In the genomic region with DNA sequence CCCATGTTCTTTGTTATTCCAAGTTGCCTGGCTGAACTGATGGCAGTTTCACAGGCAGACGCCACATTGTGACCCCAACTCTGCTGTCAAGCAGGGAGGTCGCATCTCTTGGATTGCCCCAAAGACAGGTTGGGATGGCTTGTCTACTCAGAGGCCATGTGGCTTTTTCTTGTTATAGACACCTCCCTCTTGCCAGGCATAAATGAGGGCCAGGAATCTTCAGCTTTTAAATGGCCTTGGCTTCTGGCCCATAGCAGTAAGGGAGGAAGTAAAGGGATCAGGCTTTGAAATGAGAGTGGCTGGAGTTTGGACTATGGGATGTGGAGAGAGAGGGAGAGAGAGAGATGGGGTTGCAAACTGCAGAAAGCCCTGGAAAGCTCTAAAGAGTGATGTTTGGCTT, we compare ENCODE assay signal across 21 cellular contexts.
"Had no signal": no experiment of that assay in that cellular context is flagged by ENCODE, and none has a peak within 500 bp of the region (broad histone marks: within the 10 kb centered on the region; RNA-seq: fewer than 3 reads in every experiment).

No MANE protein-coding gene starts in this region.

- H3K27ac ChIP-seq: SJCRH30 had no signal

- DNase-seq: IMR-90, Karpas-422, KG1, MG63, NCI-H1092, NCI-H1105 treated with DMSO at 0.1 percent for 48 hours, NCI-H1417 treated with DMSO at 0.1 percent for 48 hours, NCI-H146, NCI-H1694 treated with DMSO at 0.1 percent for 48 hours, NCI-H1930, NCI-H2171 treated with DMSO at 0.1 percent for 48 hours, NCI-H345, NCI-H446 treated with DMSO at 0.1 percent for 48 hours, NCI-H510A treated with DMSO at 0.1 percent for 48 hours, NCI-H526, NCI-H82, RPMI8226, SHP77 treated with DMSO at 0.1 percent for 48 hours, SJCRH30 had no signal

- H3K36me3 ChIP-seq: MG63, SJCRH30 had no signal

- H3K4me1 ChIP-seq: SJCRH30 had no signal

- ATAC-seq: HepG2, SK-N-SH treated with all-trans-retinoic acid at 6 μM for 48 hours had no signal

- H3K9me3 ChIP-seq: MG63, SJCRH30 had no signal

- H3K27me3 ChIP-seq: MG63, SJCRH30 had no signal

- H3K4me3 ChIP-seq: MG63, SJCRH30 had no signal
